1 cellular context compared by ENCODE assay signal in the genomic region with DNA sequence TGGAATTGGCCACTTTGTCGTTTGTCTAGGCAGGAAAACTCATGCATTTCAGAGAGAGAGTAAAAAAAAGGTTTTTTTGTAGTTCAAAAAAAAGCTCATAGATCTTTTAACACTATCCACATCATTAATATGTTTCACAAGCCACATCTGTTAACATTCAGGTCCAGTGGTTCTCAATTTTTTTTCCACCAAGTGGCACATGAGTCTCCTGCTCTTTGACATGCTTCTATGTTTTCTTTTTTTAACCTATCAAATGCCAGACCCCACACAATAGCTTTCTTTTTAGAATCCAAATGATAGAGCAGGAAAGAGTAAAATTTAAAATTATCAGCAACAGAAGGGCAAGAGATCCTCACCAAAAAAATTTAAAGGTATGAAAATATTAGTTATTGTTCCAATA.
TF ChIP-seq lines count a peak whose summit lies in the region.

No MANE protein-coding gene starts in this region.

TF ChIP-seq in HepG2, 621 proteins besides CTCF, POLR2A, EP300 and RAD21:
- TF ChIP-seq ZNF652 (CRISPR knock-in tag; IDR thresholded peaks at IDR 0.05; ENCODE audit: borderline replicate concordance, low read depth) (peak; percentile 81), ZNF589 (CRISPR knock-in tag; conservative IDR thresholded peaks at IDR 0.05) (no peak)
